ENCODE assay signal across 9 cellular contexts in the genomic region with DNA sequence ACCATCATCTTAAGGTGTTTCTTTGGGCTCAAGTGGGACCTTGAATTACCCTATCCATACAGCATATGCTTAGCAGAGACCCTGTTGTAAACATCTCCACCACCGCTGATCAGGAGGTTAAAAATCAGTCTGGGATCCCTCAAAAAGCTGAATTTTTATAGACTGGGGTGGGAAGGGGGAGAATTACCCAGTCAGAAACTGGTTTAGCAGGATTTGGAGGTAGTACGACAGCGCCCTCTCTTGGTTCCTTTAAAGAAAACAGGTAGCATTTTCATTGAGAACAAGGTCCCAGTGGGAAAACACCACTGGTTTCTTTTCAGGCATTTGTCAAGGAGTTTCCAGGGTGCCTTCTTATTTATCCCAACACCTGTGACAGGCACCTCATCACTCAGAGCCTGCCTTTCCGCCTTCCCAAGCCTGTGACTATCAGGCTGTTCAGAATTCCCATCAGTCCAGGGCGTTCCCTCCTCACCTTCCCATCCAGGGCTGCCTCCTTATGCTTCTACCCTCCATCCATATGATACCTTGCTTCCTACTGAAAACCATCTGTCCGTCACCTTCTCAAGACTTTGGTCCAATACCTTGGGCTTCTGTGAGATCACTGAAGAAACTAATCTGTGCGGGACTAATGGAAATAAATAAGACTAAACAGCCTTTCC.
DNase-seq lines count a peak whose midpoint lies in the region; ATAC-seq and TF ChIP-seq lines count a peak whose summit lies in the region.
"Had no signal": no experiment of that assay in that cellular context is flagged by ENCODE, and none has a peak within 500 bp of the region (broad histone marks: within the 10 kb centered on the region; RNA-seq: fewer than 3 reads in every experiment).

No MANE protein-coding gene starts in this region.

- no peaks in the 10 kb centered on the region for H3K4me1 Mint-ChIP-seq in naive thymus-derived CD8-positive, alpha-beta T cell
- H3K4me1 Mint-ChIP-seq: activated naive CD4-positive, alpha-beta T cell treated with anti-CD3 and anti-CD28 coated beads, Interleukin-2, amount 50 U/mL, for 24 hours had no signal

- DNase-seq in COLO829 (ENCODE audit: low spot score), result peak; percentile 15
- peak; percentile 68 for DNase-seq in LNCaP clone FGC (ENCODE audit: low read depth)
- peak; percentile 41 for DNase-seq in adipocyte (ENCODE audit: low read depth)
- no peak for DNase-seq in kidney epithelial cell (ENCODE audit: low read depth)
- DNase-seq in naive thymus-derived CD8-positive, alpha-beta T cell, result no peak
- DNase-seq in GOT3 (lab: John Stamatoyannopoulos, UW), result no peak

- TF ChIP-seq CTCF in LNCaP clone FGC (IDR thresholded peaks at IDR 0.05; ENCODE audit: control insufficient read depth, extremely low read depth, insufficient read depth), result peak; percentile 74
- peak; percentile 22 for TF ChIP-seq CTCF in kidney epithelial cell (IDR thresholded peaks at IDR 0.05; ENCODE audit: insufficient read depth, low read length, poor library complexity, severe bottlenecking)

- H3K27me3 ChIP-seq in adipocyte (replicated peaks; ENCODE audit: control insufficient read depth, insufficient read depth, low read length) (peaks cover 38% of the 10 kb centered on the region), kidney epithelial cell (ENCODE audit: control insufficient read depth, insufficient read depth, low read length) (peaks cover 4% of the 10 kb centered on the region)

- H3K4me3 Mint-ChIP-seq in naive thymus-derived CD8-positive, alpha-beta T cell, result no peak overlapping the region
- H3K4me3 Mint-ChIP-seq: activated naive CD4-positive, alpha-beta T cell treated with anti-CD3 and anti-CD28 coated beads, Interleukin-2, amount 50 U/mL, for 24 hours had no signal

- no peaks in the 10 kb centered on the region for H3K36me3 Mint-ChIP-seq in naive thymus-derived CD8-positive, alpha-beta T cell
- H3K36me3 Mint-ChIP-seq: activated naive CD4-positive, alpha-beta T cell treated with anti-CD3 and anti-CD28 coated beads, Interleukin-2, amount 50 U/mL, for 24 hours had no signal

- H3K9me3 ChIP-seq in adipocyte (ENCODE audit: control insufficient read depth, low read length), result no peaks in the 10 kb centered on the region

- H3K27me3 Mint-ChIP-seq in naive thymus-derived CD8-positive, alpha-beta T cell, result peaks cover 2 to 39% (median 24%) of the 10 kb centered on the region in 5 donors

- no peaks in the 10 kb centered on the region for H3K4me1 ChIP-seq in adipocyte (ENCODE audit: control insufficient read depth, insufficient read depth, low read length)

- no peaks in the 10 kb centered on the region for H3K36me3 ChIP-seq in adipocyte (ENCODE audit: control insufficient read depth, insufficient read depth, low read length, severe bottlenecking)
- H3K36me3 ChIP-seq in kidney epithelial cell (ENCODE audit: control insufficient read depth, insufficient read depth, low read length), result no peaks in the 10 kb centered on the region

- no peak overlapping the region for H3K27ac Mint-ChIP-seq in naive thymus-derived CD8-positive, alpha-beta T cell
- H3K27ac Mint-ChIP-seq: activated naive CD4-positive, alpha-beta T cell treated with anti-CD3 and anti-CD28 coated beads, Interleukin-2, amount 50 U/mL, for 24 hours had no signal

- no peak for ATAC-seq in GM21447 (IDR thresholded peaks at IDR 0.05; ENCODE audit: unreplicated experiment)
- no peak for ATAC-seq in naive thymus-derived CD8-positive, alpha-beta T cell
- ATAC-seq in GM21515 (IDR thresholded peaks at IDR 0.05; ENCODE audit: unreplicated experiment), result no peak

- no peaks in the 10 kb centered on the region for H3K9me3 Mint-ChIP-seq in naive thymus-derived CD8-positive, alpha-beta T cell
- H3K9me3 Mint-ChIP-seq: activated naive CD4-positive, alpha-beta T cell treated with anti-CD3 and anti-CD28 coated beads, Interleukin-2, amount 50 U/mL, for 24 hours had no signal

- POLR2A ChIA-PET in naive thymus-derived CD8-positive, alpha-beta T cell (lab: Charles Lee), result no interaction called here

- H3K4me3 ChIP-seq in LNCaP clone FGC (ENCODE audit: low read depth, low read length) (no peak overlapping the region), adipocyte (ENCODE audit: low read length) (no peak overlapping the region), kidney epithelial cell (ENCODE audit: low read depth, low read length) (no peak overlapping the region)

- no peak overlapping the region for H3K9ac ChIP-seq in adipocyte (ENCODE audit: low read length)

Comparison
In these comparisons a context has a peak if more than half of its experiments do, and no peak if none do; other contexts are left out.
1. DNase-seq: peak in COLO829 (single experiment), LNCaP clone FGC (single experiment) and adipocyte (single experiment); none in kidney epithelial cell (single experiment), naive thymus-derived CD8-positive, alpha-beta T cell (0 of 10) and GOT3 (single experiment).